1 cellular context compared by ENCODE assay signal in the genomic region with DNA sequence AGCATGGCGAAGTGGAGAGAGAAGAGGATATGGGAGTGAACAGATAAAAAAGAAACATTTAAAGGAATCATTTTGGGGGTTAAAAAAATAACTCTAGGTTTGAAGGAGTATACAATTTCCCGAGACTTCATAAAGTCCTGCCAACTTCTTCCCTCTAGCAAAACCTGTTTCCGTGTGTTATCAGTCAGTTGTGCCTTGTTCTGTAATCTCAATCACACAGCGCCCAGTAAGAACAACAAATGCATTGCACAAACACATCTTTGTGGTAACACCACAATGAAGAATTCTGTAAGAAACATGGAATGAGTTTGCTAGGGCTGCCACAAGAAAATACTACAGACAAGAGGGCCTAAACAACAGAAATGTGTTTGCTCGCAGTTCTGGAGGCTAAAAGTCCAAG.
TF ChIP-seq lines count a peak whose summit lies in the region.

No MANE protein-coding gene starts in this region.

TF ChIP-seq in GM23338, 12 proteins besides CTCF, POLR2A, EP300 and RAD21 (continued from another document):
- TF ChIP-seq, protein P1, sequence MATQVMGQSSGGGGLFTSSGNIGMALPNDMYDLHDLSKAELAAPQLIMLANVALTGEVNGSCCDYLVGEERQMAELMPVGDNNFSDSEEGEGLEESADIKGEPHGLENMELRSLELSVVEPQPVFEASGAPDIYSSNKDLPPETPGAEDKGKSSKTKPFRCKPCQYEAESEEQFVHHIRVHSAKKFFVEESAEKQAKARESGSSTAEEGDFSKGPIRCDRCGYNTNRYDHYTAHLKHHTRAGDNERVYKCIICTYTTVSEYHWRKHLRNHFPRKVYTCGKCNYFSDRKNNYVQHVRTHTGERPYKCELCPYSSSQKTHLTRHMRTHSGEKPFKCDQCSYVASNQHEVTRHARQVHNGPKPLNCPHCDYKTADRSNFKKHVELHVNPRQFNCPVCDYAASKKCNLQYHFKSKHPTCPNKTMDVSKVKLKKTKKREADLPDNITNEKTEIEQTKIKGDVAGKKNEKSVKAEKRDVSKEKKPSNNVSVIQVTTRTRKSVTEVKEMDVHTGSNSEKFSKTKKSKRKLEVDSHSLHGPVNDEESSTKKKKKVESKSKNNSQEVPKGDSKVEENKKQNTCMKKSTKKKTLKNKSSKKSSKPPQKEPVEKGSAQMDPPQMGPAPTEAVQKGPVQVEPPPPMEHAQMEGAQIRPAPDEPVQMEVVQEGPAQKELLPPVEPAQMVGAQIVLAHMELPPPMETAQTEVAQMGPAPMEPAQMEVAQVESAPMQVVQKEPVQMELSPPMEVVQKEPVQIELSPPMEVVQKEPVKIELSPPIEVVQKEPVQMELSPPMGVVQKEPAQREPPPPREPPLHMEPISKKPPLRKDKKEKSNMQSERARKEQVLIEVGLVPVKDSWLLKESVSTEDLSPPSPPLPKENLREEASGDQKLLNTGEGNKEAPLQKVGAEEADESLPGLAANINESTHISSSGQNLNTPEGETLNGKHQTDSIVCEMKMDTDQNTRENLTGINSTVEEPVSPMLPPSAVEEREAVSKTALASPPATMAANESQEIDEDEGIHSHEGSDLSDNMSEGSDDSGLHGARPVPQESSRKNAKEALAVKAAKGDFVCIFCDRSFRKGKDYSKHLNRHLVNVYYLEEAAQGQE (IDR thresholded peaks at IDR 0.05; ENCODE audit: unreplicated experiment): no peak
- TF ChIP-seq CREB1 (CRISPR knock-in tag; IDR thresholded peaks at IDR 0.05; ENCODE audit: low read depth) (no peak), EZH2phosphoT487 (IDR thresholded peaks at IDR 0.05; ENCODE audit: unreplicated experiment) (no peak)
